ENCODE assay signal across 16 cellular contexts in genomic region chr9:117412006-117412715, GRCh38. TPM values are rescaled to one million over a fixed set of nuclear protein-coding genes. Genes with fewer than 3 reads are reported as not detected.
A peak's percentile ranks its signal among the peaks of the same experiment; 100 is the strongest.
DNase-seq lines count a peak whose midpoint lies in the region; ATAC-seq and TF ChIP-seq lines count a peak whose summit lies in the region.
"Had no signal": no experiment of that assay in that cellular context is flagged by ENCODE, and none has a peak within 500 bp of the region (broad histone marks: within the 10 kb centered on the region; RNA-seq: fewer than 3 reads in every experiment).

No MANE protein-coding gene starts in this region.

- H2AFZ ChIP-seq in GM23338 = no peak overlapping the region

- no peaks in the 10 kb centered on the region for H3K9me3 ChIP-seq in naive thymus-derived CD4-positive, alpha-beta T cell (ENCODE audit: control insufficient read depth in 2 of 3, low read length in 3 of 3)
- H3K9me3 ChIP-seq: colonic mucosa, mucosa of descending colon had no signal

- H3F3A ChIP-seq in GM23338 (replicated peaks; ENCODE audit: low read depth) = peaks cover 18% of the 10 kb centered on the region; the same call in 1 of the 2 replicates

- H3K36me3 ChIP-seq in GM23338 (ENCODE audit: insufficient read depth) = no peaks in the 10 kb centered on the region
- no peaks in the 10 kb centered on the region for H3K36me3 ChIP-seq in naive thymus-derived CD4-positive, alpha-beta T cell (ENCODE audit: control insufficient read depth in 2 of 3, insufficient read depth in 3 of 3, low read length in 3 of 3)
- H3K36me3 ChIP-seq: colonic mucosa had no signal

- POLR2A ChIA-PET in naive thymus-derived CD4-positive, alpha-beta T cell (lab: Charles Lee) = no interaction called here

- no peak for TF ChIP-seq CTCF in GM23338 (conservative IDR thresholded peaks at IDR 0.05; ENCODE audit: low read depth in 2 of 2)

- peaks cover 24% of the 10 kb centered on the region for H3K27me3 Mint-ChIP-seq in GM23338 (ENCODE audit: insufficient read depth, low read depth, poor library complexity)
- peaks cover 37 to 54% (median 45%) of the 10 kb centered on the region in 5 donors for H3K27me3 Mint-ChIP-seq in naive thymus-derived CD4-positive, alpha-beta T cell

- no peaks in the 10 kb centered on the region for H3K9me2 ChIP-seq in GM23338 (ENCODE audit: insufficient read depth)

- intact Hi-C loops in naive thymus-derived CD4-positive, alpha-beta T cell (cut with micrococcal nuclease) = no loop called here

- CTCF ChIA-PET in naive thymus-derived CD4-positive, alpha-beta T cell (lab: Charles Lee) = no interaction called here

- peak overlapping the region; percentile 86 for H3K4me3 ChIP-seq in GM23338
- no peak overlapping the region for H3K4me3 ChIP-seq in naive thymus-derived CD4-positive, alpha-beta T cell (ENCODE audit: low read length)
- H3K4me3 ChIP-seq: colonic mucosa, K562, mucosa of descending colon had no signal

- peak overlapping the region; percentile 98 for H3K4me2 ChIP-seq in GM23338

- peaks cover 34% of the 10 kb centered on the region for H3K4me1 Mint-ChIP-seq in GM23338
- peaks cover 0 to 5% (median 2%) of the 10 kb centered on the region in 7 donors for H3K4me1 Mint-ChIP-seq in naive thymus-derived CD4-positive, alpha-beta T cell
- H3K4me1 Mint-ChIP-seq: activated naive CD8-positive, alpha-beta T cell treated with anti-CD3 and anti-CD28 coated beads, Interleukin-2, amount 10 ng/mL, durations not matched to agents 7 days and 5 days had no signal

- peaks cover 46% of the 10 kb centered on the region for H3K27me3 ChIP-seq in GM23338 (ENCODE audit: insufficient read depth)
- H3K27me3 ChIP-seq in naive thymus-derived CD4-positive, alpha-beta T cell (ENCODE audit: control insufficient read depth in 2 of 2, insufficient read depth in 2 of 2, low read length in 2 of 2) = no peaks in the 10 kb centered on the region

- ATAC-seq in GM23338 = peak; percentile 8
- no peak for ATAC-seq in naive thymus-derived CD4-positive, alpha-beta T cell
- no peak for ATAC-seq in activated CD4-positive, CD25-positive, alpha-beta regulatory T cell treated with anti-CD3 and anti-CD28 coated beads, Interleukin-2, amount 50 U/mL, for 24 hours

- H3K9me3 Mint-ChIP-seq in GM23338 = no peaks in the 10 kb centered on the region
- peaks cover 0 to 17% (median 4%) of the 10 kb centered on the region in 11 donors for H3K9me3 Mint-ChIP-seq in naive thymus-derived CD4-positive, alpha-beta T cell
- H3K9me3 Mint-ChIP-seq: activated naive CD8-positive, alpha-beta T cell treated with anti-CD3 and anti-CD28 coated beads, Interleukin-2, amount 10 ng/mL, durations not matched to agents 7 days and 5 days had no signal

- no peak overlapping the region for H3K27ac Mint-ChIP-seq in GM23338
- no peak overlapping the region for H3K27ac Mint-ChIP-seq in naive thymus-derived CD4-positive, alpha-beta T cell
- H3K27ac Mint-ChIP-seq: activated naive CD8-positive, alpha-beta T cell treated with anti-CD3 and anti-CD28 coated beads, Interleukin-2, amount 10 ng/mL, durations not matched to agents 7 days and 5 days; stimulated activated naive CD8-positive, alpha-beta T cell treated with anti-CD3 and anti-CD28 coated beads, Interleukin-15, Interleukin-2, amounts not matched to agents 100 ng/mL and 50 ng/mL, for 24 hours had no signal

- DNase-seq in D341Med (ENCODE audit: low spot score) = peak; percentile 81
- peak; percentile 39 for DNase-seq in GM23338 (ENCODE audit: low spot score)
- DNase-seq in NCI-H748 (lab: John Stamatoyannopoulos, UW; ENCODE audit: unreplicated experiment) = peak; percentile 88
- peak; percentile 18 for DNase-seq in inferior parietal cortex (ENCODE audit: extremely low spot score)
- no peak for DNase-seq in GF-D8 (lab: John Stamatoyannopoulos, UW)
- no peak for DNase-seq in naive thymus-derived CD4-positive, alpha-beta T cell
- no peak for DNase-seq in activated CD4-positive, alpha-beta T cell treated with anti-CD3 and anti-CD28 coated beads for 4 hours
- DNase-seq: activated CD8-positive, alpha-beta memory T cell treated with anti-CD3 and anti-CD28 coated beads, Interleukin-2, amount 50 U/mL, for 4 hours; activated naive CD8-positive, alpha-beta T cell treated with anti-CD3 and anti-CD28 coated beads, Interleukin-2, amount 10 ng/mL, durations not matched to agents 7 days and 5 days; colonic mucosa; NCI-H2081 treated with DMSO at 0.1 percent for 48 hours; stimulated activated CD4-positive, alpha-beta T cell treated with anti-CD3 and anti-CD28 coated beads, Interleukin-4, amount 100 ng/mL, for 4 hours had no signal

- no peak overlapping the region; the same call in none of the 3 replicates for H3K4me3 Mint-ChIP-seq in GM23338
- peak overlapping the region in 1 of 10 donors; percentile 32 for H3K4me3 Mint-ChIP-seq in naive thymus-derived CD4-positive, alpha-beta T cell
- H3K4me3 Mint-ChIP-seq: activated naive CD8-positive, alpha-beta T cell treated with anti-CD3 and anti-CD28 coated beads, Interleukin-2, amount 10 ng/mL, durations not matched to agents 7 days and 5 days; stimulated activated naive CD8-positive, alpha-beta T cell treated with anti-CD3 and anti-CD28 coated beads, Interleukin-15, Interleukin-2, amounts not matched to agents 100 ng/mL and 50 ng/mL, for 24 hours had no signal

- H3K79me2 ChIP-seq in GM23338 (replicated peaks; ENCODE audit: insufficient read depth) = no peaks in the 10 kb centered on the region

- peaks cover 14% of the 10 kb centered on the region for H4K20me1 ChIP-seq in GM23338 (replicated peaks; ENCODE audit: insufficient read depth)

- H3K4me1 ChIP-seq in GM23338 (ENCODE audit: insufficient read depth) = peaks cover 35% of the 10 kb centered on the region
- no peaks in the 10 kb centered on the region for H3K4me1 ChIP-seq in naive thymus-derived CD4-positive, alpha-beta T cell (ENCODE audit: control insufficient read depth in 2 of 2, insufficient read depth in 2 of 2, low read length in 2 of 2)
- H3K4me1 ChIP-seq: colonic mucosa had no signal

- H3K36me3 Mint-ChIP-seq in GM23338 (ENCODE audit: low read depth) = no peaks in the 10 kb centered on the region; the same call in 2 of the 3 replicates
- peaks cover 0 to 11% (median 0%) of the 10 kb centered on the region in 5 donors for H3K36me3 Mint-ChIP-seq in naive thymus-derived CD4-positive, alpha-beta T cell
- H3K36me3 Mint-ChIP-seq: activated naive CD8-positive, alpha-beta T cell treated with anti-CD3 and anti-CD28 coated beads, Interleukin-2, amount 10 ng/mL, durations not matched to agents 7 days and 5 days had no signal

- no peak overlapping the region for H3K27ac ChIP-seq in GM23338 (ENCODE audit: low read depth)
- H3K27ac ChIP-seq in naive thymus-derived CD4-positive, alpha-beta T cell (ENCODE audit: low read depth, low read length) = no peak overlapping the region
- H3K27ac ChIP-seq: colonic mucosa had no signal

TF ChIP-seq in GM23338, 12 proteins besides CTCF, POLR2A, EP300 and RAD21 (continues in another document):
- no peak for TF ChIP-seq NANOG (IDR thresholded peaks at IDR 0.05; ENCODE audit: borderline replicate concordance)
- no peak for TF ChIP-seq ETS1 (IDR thresholded peaks at IDR 0.05)
- no peak for TF ChIP-seq POLR2AphosphoS5 (IDR thresholded peaks at IDR 0.05; ENCODE audit: low read depth)
- TF ChIP-seq CREB1 (CRISPR knock-in tag; IDR thresholded peaks at IDR 0.05; ENCODE audit: low read depth) = no peak
- TF ChIP-seq JUNB (IDR thresholded peaks at IDR 0.05; ENCODE audit: unreplicated experiment) = no peak
- no peak for TF ChIP-seq ZNF114 (CRISPR knock-in tag; IDR thresholded peaks at IDR 0.05)

RNA-seq across cellular contexts. Expression of gene ASTN2, which starts 2.7 kb away (rescaled TPM):
- 22.1 and 24.6 TPM in 2 replicates for total RNA-seq in GM23338 (2014; rRNA removed; shearing (Covaris generic))
- polyA plus RNA-seq in GM23338 (2016; fragmentation: Nextera tagmentation; extraction: Ambion mirVana) = 5.3 and 7.0 TPM in 2 replicates
- 1 to 10 TPM; 2.8 to 5.3 (median 4.7) TPM for total RNA-seq in naive thymus-derived CD4-positive, alpha-beta T cell
- 1 to 10 TPM; 2.2 to 2.8 TPM for polyA plus RNA-seq in naive thymus-derived CD4-positive, alpha-beta T cell

Comparison
In these comparisons a context has a peak if more than half of its experiments do, and no peak if none do; other contexts are left out.
1. DNase-seq: peak in D341Med (single experiment), GM23338 (single experiment), NCI-H748 (single experiment) and inferior parietal cortex (single experiment); none in GF-D8 (single experiment), naive thymus-derived CD4-positive, alpha-beta T cell (0 of 9) and activated CD4-positive, alpha-beta T cell treated with anti-CD3 and anti-CD28 coated beads for 4 hours (0 of 2).